Comparison of ENCODE assay signal across 11 cellular contexts in the genomic region with DNA sequence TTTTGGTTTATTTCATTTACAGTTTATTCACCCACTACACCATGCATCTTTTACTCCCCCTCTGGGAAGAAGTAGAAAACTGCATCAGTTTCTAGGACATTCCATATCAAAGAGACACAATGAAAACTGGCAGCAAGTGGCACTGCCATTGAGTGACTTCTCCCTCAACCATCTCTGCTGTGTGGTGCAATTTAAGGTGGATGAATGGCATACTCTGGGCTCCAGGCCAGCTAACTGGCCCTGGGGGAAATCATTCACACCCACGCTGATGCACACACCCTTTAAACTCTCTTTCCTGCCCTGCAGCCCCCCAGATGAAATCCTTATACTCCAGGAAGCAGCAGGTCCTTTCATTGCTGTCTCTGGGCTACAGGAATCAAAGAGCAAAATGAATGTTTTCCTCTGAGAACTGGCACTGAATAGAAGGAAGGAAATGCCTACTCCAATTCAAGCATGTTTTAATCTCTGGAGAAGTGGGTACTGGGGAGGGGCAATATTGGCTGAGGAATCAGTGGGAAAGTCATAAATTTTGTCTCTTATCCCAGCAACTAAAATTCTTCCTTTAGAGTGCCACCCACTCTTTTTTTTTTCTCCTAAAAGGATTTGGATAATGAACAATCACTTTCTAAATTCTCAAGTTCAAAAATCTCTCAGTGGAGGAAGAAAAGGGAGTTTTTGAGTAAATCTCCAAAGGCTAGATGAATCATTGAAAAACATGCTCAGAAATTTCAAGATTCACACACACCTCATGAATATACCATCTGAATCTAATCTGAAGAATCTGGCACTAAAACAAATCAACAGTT. TPM values are rescaled to one million over a fixed set of nuclear protein-coding genes. Genes with fewer than 3 reads are reported as not detected.
DNase-seq lines count a peak whose midpoint lies in the region; ATAC-seq, FAIRE-seq and TF ChIP-seq lines count a peak whose summit lies in the region.
"Had no signal": no experiment of that assay in that cellular context is flagged by ENCODE, and none has a peak within 500 bp of the region (broad histone marks: within the 10 kb centered on the region; RNA-seq: fewer than 3 reads in every experiment).

No MANE protein-coding gene starts in this region.

- intact Hi-C loops in upper lobe of right lung (cut with DNase I), result no loop called here
- intact Hi-C loops in gastrocnemius medialis (cut with DNase I; ENCODE audit: low total_unique reads), result no loop called here

- no peak overlapping the region for H3K4me3 ChIP-seq in retinal pigment epithelial cell (ENCODE audit: low read length)
- H3K4me3 ChIP-seq in upper lobe of right lung, result no peak overlapping the region
- no peak overlapping the region for H3K4me3 ChIP-seq in gastrocnemius medialis
- H3K4me3 ChIP-seq: cardiac muscle cell, pancreas had no signal

- TF ChIP-seq POLR2A in H54 (IDR thresholded peaks at IDR 0.05; ENCODE audit: low read depth, low read length), result no peak
- TF ChIP-seq POLR2A in gastrocnemius medialis (IDR thresholded peaks at IDR 0.05), result no peak

- H3K27me3 ChIP-seq in upper lobe of right lung (no peaks in the 10 kb centered on the region), gastrocnemius medialis (no peaks in the 10 kb centered on the region)
- H3K27me3 ChIP-seq: cardiac muscle cell, pancreas had no signal

- H3K9me3 ChIP-seq in upper lobe of right lung (no peaks in the 10 kb centered on the region), gastrocnemius medialis (peaks cover 0 to 6% (median 0%) of the 10 kb centered on the region in 3 donors)
- H3K9me3 ChIP-seq: pancreas had no signal

- DNase-seq in NCI-H446 (lab: John Stamatoyannopoulos, UW), result peak; percentile 8 to 61
- DNase-seq in retinal pigment epithelial cell (ENCODE audit: low read depth), result peak; percentile 34
- no peak for DNase-seq in upper lobe of right lung
- DNase-seq in H54 (ENCODE audit: insufficient read length, low spot score), result no peak
- DNase-seq in gastrocnemius medialis, result no peak
- DNase-seq: NCI-H187, pancreas had no signal

- TF ChIP-seq CTCF in retinal pigment epithelial cell (conservative IDR thresholded peaks at IDR 0.05; ENCODE audit: low read depth, low read length), result no peak
- TF ChIP-seq CTCF in upper lobe of right lung (IDR thresholded peaks at IDR 0.05), result no peak
- TF ChIP-seq CTCF in gastrocnemius medialis (IDR thresholded peaks at IDR 0.05 in 4 of 5, conservative IDR thresholded peaks at IDR 0.05 in 1 of 5), result no peak

- H3K4me1 ChIP-seq in upper lobe of right lung (peaks cover 7% of the 10 kb centered on the region), gastrocnemius medialis (no peaks in the 10 kb centered on the region)
- H3K4me1 ChIP-seq: pancreas had no signal

- in situ Hi-C loops in gastrocnemius medialis (cut with MboI; ENCODE audit: low sequenced_read_pairs in 4 of 4), result loop anchor here in 1 of 4 donors (25.0 kb wide), 1 partner anchor 1582 kb away; no protein-coding TSS in a partner anchor

- H3K36me3 ChIP-seq in upper lobe of right lung (no peaks in the 10 kb centered on the region), gastrocnemius medialis (no peaks in the 10 kb centered on the region)
- H3K36me3 ChIP-seq: cardiac muscle cell, pancreas had no signal

- H3K27ac ChIP-seq in upper lobe of right lung, result no peak overlapping the region
- H3K27ac ChIP-seq in gastrocnemius medialis, result no peak overlapping the region
- H3K27ac ChIP-seq: cardiac muscle cell, pancreas had no signal

- ATAC-seq in esophagus mucosa (peak; percentile 82), upper lobe of right lung (no peak), HG03469 (IDR thresholded peaks at IDR 0.05; ENCODE audit: unreplicated experiment) (no peak), gastrocnemius medialis (no peak)
- ATAC-seq: pancreas had no signal

- FAIRE-seq in G401.6 (lab: Jason Lieb, UNC) (peak; percentile 83), H54 (lab: Jason Lieb, UNC) (no peak)
- FAIRE-seq: pancreas had no signal

RNA-seq across cellular contexts. Expression of a gene that starts 16.9 kb away (rescaled TPM):
- total RNA-seq in esophagus mucosa (not detected), upper lobe of right lung (not detected), gastrocnemius medialis (not detected)
- total RNA-seq: cardiac muscle cell, pancreas had no signal

Comparison
In these comparisons a context has a peak if more than half of its experiments do, and no peak if none do; other contexts are left out.
1. DNase-seq: peak in NCI-H446 (2 of 2) and retinal pigment epithelial cell (single experiment); none in upper lobe of right lung (single experiment), H54 (single experiment) and gastrocnemius medialis (0 of 2).